Comparison of ENCODE assay signal across 9 cellular contexts in the genomic region with DNA sequence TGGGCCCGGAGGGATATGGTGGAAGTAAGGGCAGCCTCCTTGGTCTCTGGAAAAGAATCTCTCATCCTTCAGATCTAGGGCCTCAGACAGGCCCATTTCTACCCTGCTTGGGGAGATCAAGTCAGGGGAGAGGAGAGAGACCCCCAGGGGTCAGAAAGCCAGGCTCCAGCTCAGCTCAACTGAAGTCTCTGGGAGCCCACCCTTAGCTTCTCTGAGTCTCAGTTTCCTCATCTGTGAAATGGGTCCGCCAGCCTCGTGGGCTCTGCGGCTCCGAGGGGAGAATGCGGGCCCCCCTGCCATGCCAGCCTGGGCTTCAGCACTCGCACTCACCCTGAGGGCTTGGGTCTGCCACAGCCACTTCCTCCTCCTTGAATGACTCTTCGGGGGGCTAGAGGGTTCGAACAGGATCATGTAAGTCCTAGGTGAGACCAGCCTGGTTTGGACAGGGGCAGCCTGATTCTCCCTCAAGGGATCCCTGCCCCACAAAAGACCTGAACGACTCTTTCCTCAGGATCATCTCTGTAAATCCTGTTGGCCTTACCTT. TPM values are rescaled to one million over a fixed set of nuclear protein-coding genes. Genes with fewer than 3 reads are reported as not detected.
"Had no signal": no experiment of that assay in that cellular context is flagged by ENCODE, and none has a peak within 500 bp of the region (broad histone marks: within the 10 kb centered on the region; RNA-seq: fewer than 3 reads in every experiment).

No MANE protein-coding gene starts in this region.

- H3K9me3 ChIP-seq: HAP-1 had no signal

- H2AFZ ChIP-seq: GM23338 had no signal

- H3K4me3 Mint-ChIP-seq: GM23338, HFFc6 had no signal

- DNase-seq: H7, HFFc6, IMR-90, KBM-7 had no signal

- H3K4me3 ChIP-seq: GM23338, HAP-1 had no signal

- H3K27ac ChIP-seq: HL-60, KMS-11 had no signal

- H3K4me1 ChIP-seq: HAP-1 had no signal

- H3K9ac ChIP-seq: KMS-11 had no signal

- H3K4me2 ChIP-seq: GM23338, KMS-11 had no signal

- H3K9me3 Mint-ChIP-seq: GM23338, HFFc6 had no signal

- H3K36me3 ChIP-seq: HAP-1 had no signal

- H3K27ac Mint-ChIP-seq: GM23338, HFFc6 had no signal

- ATAC-seq: GM23338, HCT116 had no signal

RNA-seq across cellular contexts. Expression of gene CNGB1, which starts 6.7 kb away (rescaled TPM):
- total RNA-seq: GM23338, H7, IMR-90 had no signal
- polyA plus RNA-seq: GM23338, IMR-90 had no signal
